ENCODE assay signal across 1 cellular context in the genomic region with DNA sequence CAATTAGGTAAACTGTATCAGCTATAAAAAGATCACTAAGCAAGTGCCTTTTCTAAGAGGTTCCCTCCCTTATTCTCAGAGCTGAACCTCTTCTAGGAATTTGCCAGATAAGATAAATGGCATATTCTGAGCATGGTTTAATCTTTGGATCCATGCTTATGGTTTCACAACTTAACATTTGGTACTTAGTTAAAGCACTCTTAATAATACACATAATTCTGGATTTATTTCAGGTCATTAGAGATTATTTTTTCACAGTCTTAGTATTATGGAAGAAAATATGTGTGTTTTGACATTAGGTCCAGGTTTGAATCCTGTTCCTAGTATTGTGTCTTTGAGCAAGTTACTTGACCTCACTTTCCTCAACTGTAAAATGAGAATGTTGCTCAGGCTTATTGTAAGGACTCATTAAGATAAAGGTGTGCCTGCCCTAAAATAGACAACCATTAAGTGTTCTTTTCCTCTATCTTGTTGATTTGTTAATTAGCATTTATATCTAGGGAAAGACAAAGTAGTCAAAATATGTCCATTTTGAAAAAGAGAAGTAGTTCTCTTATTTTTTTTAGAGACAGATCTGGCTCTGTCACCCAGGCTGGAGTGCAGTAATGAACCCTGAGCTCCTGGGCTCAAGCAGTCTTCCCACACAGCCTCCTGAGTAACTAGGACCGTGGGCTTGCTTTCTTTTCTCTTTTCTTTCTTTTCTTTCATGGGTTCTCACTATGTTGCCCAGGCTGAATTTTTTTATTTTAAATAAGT.
A peak's percentile ranks its signal among the peaks of the same experiment; 100 is the strongest.
TF ChIP-seq lines count a peak whose summit lies in the region.

No MANE protein-coding gene starts in this region.

TF ChIP-seq in K562, 482 proteins besides CTCF, POLR2A, EP300 and RAD21 (continued from another document and continues in another):
- TF ChIP-seq, protein P1, sequence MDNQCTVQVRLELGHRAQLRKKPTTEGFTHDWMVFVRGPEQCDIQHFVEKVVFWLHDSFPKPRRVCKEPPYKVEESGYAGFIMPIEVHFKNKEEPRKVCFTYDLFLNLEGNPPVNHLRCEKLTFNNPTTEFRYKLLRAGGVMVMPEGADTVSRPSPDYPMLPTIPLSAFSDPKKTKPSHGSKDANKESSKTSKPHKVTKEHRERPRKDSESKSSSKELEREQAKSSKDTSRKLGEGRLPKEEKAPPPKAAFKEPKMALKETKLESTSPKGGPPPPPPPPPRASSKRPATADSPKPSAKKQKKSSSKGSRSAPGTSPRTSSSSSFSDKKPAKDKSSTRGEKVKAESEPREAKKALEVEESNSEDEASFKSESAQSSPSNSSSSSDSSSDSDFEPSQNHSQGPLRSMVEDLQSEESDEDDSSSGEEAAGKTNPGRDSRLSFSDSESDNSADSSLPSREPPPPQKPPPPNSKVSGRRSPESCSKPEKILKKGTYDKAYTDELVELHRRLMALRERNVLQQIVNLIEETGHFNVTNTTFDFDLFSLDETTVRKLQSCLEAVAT (IDR thresholded peaks at IDR 0.05) = 0 out of 4 replicates have a peak, but pooled peaks of 1 of the 2 experiments have one; percentile 44
- no peak for TF ChIP-seq SMAD2 (IDR thresholded peaks at IDR 0.05; ENCODE audit: low read depth, low read length)
- no peak for TF ChIP-seq ZNF436 (CRISPR knock-in tag; IDR thresholded peaks at IDR 0.05)
- peak; percentile 33; the same call in 1 of the 2 replicates for TF ChIP-seq ATF7 (IDR thresholded peaks at IDR 0.05)
- no peak for TF ChIP-seq RHOXF2B (CRISPR knock-in tag; conservative IDR thresholded peaks at IDR 0.05)
- no peak for TF ChIP-seq ZNF146 (CRISPR knock-in tag; IDR thresholded peaks at IDR 0.05; ENCODE audit: unreplicated experiment)
- no peak for TF ChIP-seq ZNF76 (CRISPR knock-in tag; IDR thresholded peaks at IDR 0.05; ENCODE audit: borderline replicate concordance)
- TF ChIP-seq PRPF4 (IDR thresholded peaks at IDR 0.05; ENCODE audit: insufficient read depth, low read depth, low read length, poor library complexity, severe bottlenecking) = no peak
- no peak for TF ChIP-seq MTF1 (CRISPR knock-in tag; IDR thresholded peaks at IDR 0.05; ENCODE audit: borderline replicate concordance)
- no peak for TF ChIP-seq ZNF444 (CRISPR knock-in tag; IDR thresholded peaks at IDR 0.05)
- peak; percentile 48 for TF ChIP-seq C11orf30 (IDR thresholded peaks at IDR 0.05; ENCODE audit: low read depth)
- TF ChIP-seq SRF (CRISPR knock-in tag; IDR thresholded peaks at IDR 0.05) = no peak; a peak in 1 of 4 replicates
- 0 out of 4 replicates have a peak, but pooled peaks of 1 of the 2 experiments have one; percentile 9 for TF ChIP-seq BCLAF1 (IDR thresholded peaks at IDR 0.05; ENCODE audit: borderline replicate concordance in 1 of 2, control insufficient read depth in 1 of 2, low read depth in 2 of 2, low read length in 1 of 2)
- TF ChIP-seq COPS2 (conservative IDR thresholded peaks at IDR 0.05) = no peak
- peak; percentile 85; the same call in 1 of the 2 replicates for TF ChIP-seq SMARCC2 (IDR thresholded peaks at IDR 0.05; ENCODE audit: low read depth)
- TF ChIP-seq BDP1 (IDR thresholded peaks at IDR 0.05; ENCODE audit: insufficient read depth, insufficient read length) = no peak
- TF ChIP-seq, protein P2, sequence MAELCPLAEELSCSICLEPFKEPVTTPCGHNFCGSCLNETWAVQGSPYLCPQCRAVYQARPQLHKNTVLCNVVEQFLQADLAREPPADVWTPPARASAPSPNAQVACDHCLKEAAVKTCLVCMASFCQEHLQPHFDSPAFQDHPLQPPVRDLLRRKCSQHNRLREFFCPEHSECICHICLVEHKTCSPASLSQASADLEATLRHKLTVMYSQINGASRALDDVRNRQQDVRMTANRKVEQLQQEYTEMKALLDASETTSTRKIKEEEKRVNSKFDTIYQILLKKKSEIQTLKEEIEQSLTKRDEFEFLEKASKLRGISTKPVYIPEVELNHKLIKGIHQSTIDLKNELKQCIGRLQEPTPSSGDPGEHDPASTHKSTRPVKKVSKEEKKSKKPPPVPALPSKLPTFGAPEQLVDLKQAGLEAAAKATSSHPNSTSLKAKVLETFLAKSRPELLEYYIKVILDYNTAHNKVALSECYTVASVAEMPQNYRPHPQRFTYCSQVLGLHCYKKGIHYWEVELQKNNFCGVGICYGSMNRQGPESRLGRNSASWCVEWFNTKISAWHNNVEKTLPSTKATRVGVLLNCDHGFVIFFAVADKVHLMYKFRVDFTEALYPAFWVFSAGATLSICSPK (IDR thresholded peaks at IDR 0.05; ENCODE audit: borderline replicate concordance) = peak; percentile 15; the same call in 1 of the 2 replicates
- no peak for TF ChIP-seq PBX2 (CRISPR knock-in tag; IDR thresholded peaks at IDR 0.05; ENCODE audit: low read depth)
- peak; percentile 68 for TF ChIP-seq PBX2 (tag; conservative IDR thresholded peaks at IDR 0.05; ENCODE audit: low read depth)
- TF ChIP-seq CCNT2 (IDR thresholded peaks at IDR 0.05; ENCODE audit: borderline replicate concordance, extremely low read depth, insufficient read length, low read depth, low read length) = no peak
- TF ChIP-seq MXD1 (CRISPR knock-in tag; IDR thresholded peaks at IDR 0.05; ENCODE audit: borderline replicate concordance, poor library complexity, severe bottlenecking) = no peak
- no peak for TF ChIP-seq ZNF511 (CRISPR knock-in tag; IDR thresholded peaks at IDR 0.05)
- no peak for TF ChIP-seq EHMT2 (IDR thresholded peaks at IDR 0.05)
- no peak for TF ChIP-seq ZC3H8 (IDR thresholded peaks at IDR 0.05)
- TF ChIP-seq MIER1 (IDR thresholded peaks at IDR 0.05; ENCODE audit: low read depth) = no peak
- no peak for TF ChIP-seq ZNF644 (tag; IDR thresholded peaks at IDR 0.05; ENCODE audit: low read depth)
- no peak for TF ChIP-seq ZBTB7A (IDR thresholded peaks at IDR 0.05; ENCODE audit: borderline replicate concordance, control insufficient read depth, low read depth, low read length)
- TF ChIP-seq BCOR (IDR thresholded peaks at IDR 0.05) = no peak
- TF ChIP-seq ZC3H11A (IDR thresholded peaks at IDR 0.05; ENCODE audit: low read depth, low read length) = no peak
- TF ChIP-seq PYGO2 (tag; IDR thresholded peaks at IDR 0.05) = no peak
- TF ChIP-seq HMG20A (CRISPR knock-in tag; conservative IDR thresholded peaks at IDR 0.05) = no peak
- TF ChIP-seq ELF2 (CRISPR knock-in tag; IDR thresholded peaks at IDR 0.05) = no peak
- TF ChIP-seq YBX1 (IDR thresholded peaks at IDR 0.05) = no peak
- TF ChIP-seq, protein P3, sequence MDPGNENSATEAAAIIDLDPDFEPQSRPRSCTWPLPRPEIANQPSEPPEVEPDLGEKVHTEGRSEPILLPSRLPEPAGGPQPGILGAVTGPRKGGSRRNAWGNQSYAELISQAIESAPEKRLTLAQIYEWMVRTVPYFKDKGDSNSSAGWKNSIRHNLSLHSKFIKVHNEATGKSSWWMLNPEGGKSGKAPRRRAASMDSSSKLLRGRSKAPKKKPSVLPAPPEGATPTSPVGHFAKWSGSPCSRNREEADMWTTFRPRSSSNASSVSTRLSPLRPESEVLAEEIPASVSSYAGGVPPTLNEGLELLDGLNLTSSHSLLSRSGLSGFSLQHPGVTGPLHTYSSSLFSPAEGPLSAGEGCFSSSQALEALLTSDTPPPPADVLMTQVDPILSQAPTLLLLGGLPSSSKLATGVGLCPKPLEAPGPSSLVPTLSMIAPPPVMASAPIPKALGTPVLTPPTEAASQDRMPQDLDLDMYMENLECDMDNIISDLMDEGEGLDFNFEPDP (CRISPR knock-in tag; IDR thresholded peaks at IDR 0.05) = no peak
- 0 out of 2 replicates have a peak, but pooled peaks have one; percentile 17 for TF ChIP-seq ZNF197 (CRISPR knock-in tag; IDR thresholded peaks at IDR 0.05; ENCODE audit: low read depth)
- TF ChIP-seq RREB1 (CRISPR knock-in tag; IDR thresholded peaks at IDR 0.05) = no peak
- no peak for TF ChIP-seq GTF2A2 (tag; IDR thresholded peaks at IDR 0.05)
- peak; percentile 69 for TF ChIP-seq HMBOX1 (IDR thresholded peaks at IDR 0.05)
- no peak for TF ChIP-seq RFX7 (CRISPR knock-in tag; IDR thresholded peaks at IDR 0.05)
- no peak for TF ChIP-seq LCOR (CRISPR knock-in tag; IDR thresholded peaks at IDR 0.05)
- peak; percentile 91 for TF ChIP-seq CEBPB (tag; IDR thresholded peaks at IDR 0.05)
- no peak for TF ChIP-seq HEY1 (CRISPR knock-in tag; IDR thresholded peaks at IDR 0.05; ENCODE audit: borderline replicate concordance)
